In genomic region chr16:17053536-17054160, GRCh38 we compare ENCODE assay signal across 22 cellular contexts.
DNase-seq lines count a peak whose midpoint lies in the region; ATAC-seq, FAIRE-seq and TF ChIP-seq lines count a peak whose summit lies in the region.
"Had no signal": no experiment of that assay in that cellular context is flagged by ENCODE, and none has a peak within 500 bp of the region (broad histone marks: within the 10 kb centered on the region; RNA-seq: fewer than 3 reads in every experiment).

No MANE protein-coding gene starts in this region.

- peak in 1 of 2 donors; percentile 51 for TF ChIP-seq RAD21 in liver (IDR thresholded peaks at IDR 0.05)

- H3K4me1 ChIP-seq in RWPE2 (ENCODE audit: insufficient read depth, poor library complexity, severe bottlenecking), result no peaks in the 10 kb centered on the region
- H3K4me1 ChIP-seq in liver (ENCODE audit: control insufficient read depth in 4 of 4, insufficient read depth in 4 of 4, low read length in 3 of 4), result no peaks in the 10 kb centered on the region
- H3K4me1 ChIP-seq: breast epithelium, colonic mucosa, esophagus squamous epithelium, gastroesophageal sphincter, thyroid gland had no signal

- H3K27ac ChIP-seq in RWPE2 (ENCODE audit: poor library complexity, severe bottlenecking) (no peak overlapping the region), liver (ENCODE audit: low read depth in 1 of 2, low read length in 2 of 2) (no peak overlapping the region)
- H3K27ac ChIP-seq: breast epithelium, colonic mucosa, esophagus squamous epithelium, gastroesophageal sphincter, ovary, thyroid gland had no signal

- H3K27me3 ChIP-seq in RWPE2 (ENCODE audit: insufficient read depth, poor library complexity, severe bottlenecking), result no peaks in the 10 kb centered on the region
- H3K27me3 ChIP-seq in liver (ENCODE audit: control insufficient read depth in 4 of 4, insufficient read depth in 4 of 4, low read length in 3 of 4), result no peaks in the 10 kb centered on the region
- H3K27me3 ChIP-seq: breast epithelium, colonic mucosa, esophagus squamous epithelium, gastroesophageal sphincter, ovary, thyroid gland had no signal

- H3K9me3 ChIP-seq in RWPE2 (ENCODE audit: severe bottlenecking), result no peaks in the 10 kb centered on the region
- H3K9me3 ChIP-seq in liver (ENCODE audit: control insufficient read depth in 4 of 4, low read length in 3 of 4), result peaks cover 0 to 4% (median 0%) of the 10 kb centered on the region in 4 donors
- H3K9me3 ChIP-seq: colonic mucosa, esophagus squamous epithelium, ovary, thyroid gland had no signal

- H3K4me3 ChIP-seq in GM12864 (ENCODE audit: low read depth, low read length) (no peak overlapping the region), RWPE2 (ENCODE audit: severe bottlenecking) (no peak overlapping the region), liver (ENCODE audit: low read depth in 1 of 3, low read length in 3 of 3) (no peak overlapping the region)
- H3K4me3 ChIP-seq: breast epithelium, colonic mucosa, esophagus squamous epithelium, gastroesophageal sphincter, ovary, thyroid gland had no signal

- peak; percentile 69 for FAIRE-seq in GM18507 (lab: Jason Lieb, UNC)

- ATAC-seq in RWPE2 (ENCODE audit: low read depth) (no peak), HG02678 (IDR thresholded peaks at IDR 0.05; ENCODE audit: unreplicated experiment) (no peak), GM18868 (IDR thresholded peaks at IDR 0.05; ENCODE audit: unreplicated experiment) (no peak)
- ATAC-seq: activated CD8-positive, alpha-beta T cell treated with anti-CD3 and anti-CD28 coated beads, Interleukin-2, amount 10 ng/mL, durations not matched to agents 7 days and 5 days; gastroesophageal sphincter; stimulated activated naive CD8-positive, alpha-beta T cell treated with anti-CD3 and anti-CD28 coated beads, Interleukin-15, Interleukin-2, amounts not matched to agents 100 U/mL and 50 U/mL, for 24 hours had no signal

- peak; percentile 42 for TF ChIP-seq CTCF in GM12864 (IDR thresholded peaks at IDR 0.05; ENCODE audit: low read depth, low read length, missing control alignments)
- TF ChIP-seq CTCF in RWPE2 (IDR thresholded peaks at IDR 0.05; ENCODE audit: poor library complexity, severe bottlenecking), result peak; percentile 18
- peak; percentile 15 for TF ChIP-seq CTCF in liver (IDR thresholded peaks at IDR 0.05; ENCODE audit: low read depth, low read length, missing input control)

- DNase-seq in GM12864 (ENCODE audit: low read depth), result no peak
- DNase-seq in GM18507 (ENCODE audit: extremely low spot score, insufficient read length, low read depth), result no peak
- no peak for DNase-seq in RWPE2 (ENCODE audit: low spot score)
- no peak for DNase-seq in KBM-7
- DNase-seq: activated CD4-positive, CD25-positive, alpha-beta regulatory T cell treated with anti-CD3 and anti-CD28 coated beads, Interleukin-2, amount 50 U/mL, for 72 hours; activated CD8-positive, alpha-beta T cell treated with anti-CD3 and anti-CD28 coated beads, Interleukin-2, amount 10 ng/mL, durations not matched to agents 7 days and 5 days; activated T-cell treated with anti-CD3 and anti-CD28 coated beads, Interleukin-2, amount 50 U/mL, for 1 hour; amniotic stem cell; CD4-positive, alpha-beta memory T cell; colonic mucosa; DMS53; esophagus squamous epithelium; NCI-H1105 treated with DMSO at 0.1 percent for 48 hours; ovary; stimulated activated CD4-positive, alpha-beta T cell treated with anti-CD3 and anti-CD28 coated beads, Interleukin-4, amount 100 ng/mL, for 4 hours; stimulated activated naive CD8-positive, alpha-beta T cell treated with anti-CD3 and anti-CD28 coated beads, Interleukin-15, Interleukin-2, amounts not matched to agents 100 U/mL and 50 U/mL, for 24 hours; thyroid gland had no signal

- 32% methylated on average over 4 of the region's 4 CpGs for WGBS in liver

- H3K9ac ChIP-seq in liver (ENCODE audit: low read depth in 1 of 2, low read length in 2 of 2), result no peak overlapping the region

- in situ Hi-C loops in KBM-7 (cut with MboI; ENCODE audit: low pct_unique_long_range_greater_than_20kb, low sequenced_read_pairs), result loop anchor here (25.0 kb wide), 1 partner anchor 109 kb away; no protein-coding TSS in a partner anchor

- H3K36me3 ChIP-seq in RWPE2 (ENCODE audit: low read depth) (no peaks in the 10 kb centered on the region), liver (ENCODE audit: control insufficient read depth in 4 of 4, insufficient read depth in 3 of 4, low read depth in 1 of 4, low read length in 3 of 4) (no peaks in the 10 kb centered on the region)
- H3K36me3 ChIP-seq: breast epithelium, colonic mucosa, esophagus squamous epithelium, gastroesophageal sphincter, ovary, thyroid gland had no signal

TF ChIP-seq in liver, 16 proteins besides CTCF, POLR2A, EP300 and RAD21:
- TF ChIP-seq NR2F2 (IDR thresholded peaks at IDR 0.05) (no peak), SP1 (IDR thresholded peaks at IDR 0.05) (no peak), ZBTB33 (IDR thresholded peaks at IDR 0.05) (no peak), EGR1 (IDR thresholded peaks at IDR 0.05; ENCODE audit: low read depth in 2 of 2) (no peak), MAX (IDR thresholded peaks at IDR 0.05) (no peak), HNF4G (IDR thresholded peaks at IDR 0.05) (no peak), YY1 (IDR thresholded peaks at IDR 0.05) (no peak), FOXA2 (IDR thresholded peaks at IDR 0.05) (no peak), RXRA (IDR thresholded peaks at IDR 0.05) (no peak), REST (IDR thresholded peaks at IDR 0.05) (no peak), TAF1 (conservative IDR thresholded peaks at IDR 0.05) (no peak), GABPA (IDR thresholded peaks at IDR 0.05 in 1 of 2, conservative IDR thresholded peaks at IDR 0.05 in 1 of 2) (no peak), FOXA1 (IDR thresholded peaks at IDR 0.05) (no peak), JUND (IDR thresholded peaks at IDR 0.05) (no peak), ATF3 (IDR thresholded peaks at IDR 0.05) (no peak), HNF4A (conservative IDR thresholded peaks at IDR 0.05) (no peak)
